In genomic region chr5:38650540-38651275, GRCh38 we compare ENCODE assay signal across 1 cellular context.
TF ChIP-seq lines count a peak whose summit lies in the region.

No MANE protein-coding gene starts in this region.

TF ChIP-seq in GM23338, 12 proteins besides CTCF, POLR2A, EP300 and RAD21 (continued from another document):
- TF ChIP-seq POLR2AphosphoS5 (IDR thresholded peaks at IDR 0.05; ENCODE audit: low read depth) (no peak), JUNB (IDR thresholded peaks at IDR 0.05; ENCODE audit: unreplicated experiment) (no peak)
